ENCODE assay signal across 21 cellular contexts in genomic region chr13:41697578-41697977, GRCh38.
A peak's percentile ranks its signal among the peaks of the same experiment; 100 is the strongest.
DNase-seq lines count a peak whose midpoint lies in the region; ATAC-seq and TF ChIP-seq lines count a peak whose summit lies in the region.
"Had no signal": no experiment of that assay in that cellular context is flagged by ENCODE, and none has a peak within 500 bp of the region (broad histone marks: within the 10 kb centered on the region; RNA-seq: fewer than 3 reads in every experiment).

No MANE protein-coding gene starts in this region.

- peaks cover 3% of the 10 kb centered on the region; the same call in 1 of the 2 replicates for H3K36me3 ChIP-seq in IMR-90 (ENCODE audit: control insufficient read depth, insufficient read depth, low read length)
- peaks cover 8% of the 10 kb centered on the region for H3K36me3 ChIP-seq in endodermal cell (ENCODE audit: control insufficient read depth, insufficient read depth, low read length)
- peaks cover 0 to 16% (median 3%) of the 10 kb centered on the region in 4 donors for H3K36me3 ChIP-seq in stomach
- peaks cover 0 to 11% (median 0%) of the 10 kb centered on the region in 4 donors for H3K36me3 ChIP-seq in sigmoid colon
- H3K36me3 ChIP-seq: SJSA1 had no signal

- POLR2A ChIA-PET in IMR-90 (lab: Charles Lee; ENCODE audit: unreplicated experiment), result no interaction called here

- no peaks in the 10 kb centered on the region for H3K79me1 ChIP-seq in IMR-90 (ENCODE audit: low read depth in 1 of 2, low read length in 2 of 2)

- TF ChIP-seq EP300 in stomach (IDR thresholded peaks at IDR 0.05), result no peak
- no peak for TF ChIP-seq EP300 in sigmoid colon (IDR thresholded peaks at IDR 0.05)

- no peak overlapping the region for H3K4me3 Mint-ChIP-seq in Calu3 (ENCODE audit: low read depth, unreplicated experiment)
- H3K4me3 Mint-ChIP-seq in endodermal cell, result no peak overlapping the region
- H3K4me3 Mint-ChIP-seq in stimulated activated naive B cell treated with anti-CD40 and anti-IgM and Interleukin-4, amounts not matched to agents 10 μg/mL and 1 μg/mL and 100 μg/mL, for 72 hours, result no peak overlapping the region
- H3K4me3 Mint-ChIP-seq: B cell, IgD-negative memory B cell had no signal

- H3K9ac ChIP-seq in IMR-90 (ENCODE audit: low read depth, low read length) (no peak overlapping the region), endodermal cell (ENCODE audit: extremely low read depth, low read length, poor library complexity, severe bottlenecking) (no peak overlapping the region)
- H3K9ac ChIP-seq: KMS-11 had no signal

- H3K9me3 Mint-ChIP-seq in Calu3 (ENCODE audit: low read depth, unreplicated experiment), result no peaks in the 10 kb centered on the region
- no peaks in the 10 kb centered on the region for H3K9me3 Mint-ChIP-seq in endodermal cell
- H3K9me3 Mint-ChIP-seq in stimulated activated naive B cell treated with anti-CD40 and anti-IgM and Interleukin-4, amounts not matched to agents 10 μg/mL and 1 μg/mL and 100 μg/mL, for 72 hours, result no peaks in the 10 kb centered on the region
- H3K9me3 Mint-ChIP-seq: HFFc6, IgD-negative memory B cell had no signal

- H3K4me3 ChIP-seq in IMR-90 (ENCODE audit: insufficient read depth, low read depth, low read length) (no peak overlapping the region), endodermal cell (ENCODE audit: low read length) (no peak overlapping the region), stomach (no peak overlapping the region), sigmoid colon (no peak overlapping the region)
- H3K4me3 ChIP-seq: SJSA1 had no signal

- H3K9me3 ChIP-seq in IMR-90 (ENCODE audit: control insufficient read depth, insufficient read depth, low read length) (no peaks in the 10 kb centered on the region), endodermal cell (ENCODE audit: control insufficient read depth, low read length) (no peaks in the 10 kb centered on the region), stomach (no peaks in the 10 kb centered on the region), sigmoid colon (no peaks in the 10 kb centered on the region)
- H3K9me3 ChIP-seq: SJSA1 had no signal

- H2BK120ac ChIP-seq in IMR-90 (ENCODE audit: low read depth, low read length), result no peak overlapping the region

- no peak for TF ChIP-seq POLR2A in IMR-90 (IDR thresholded peaks at IDR 0.05; ENCODE audit: low read depth, low read length)
- TF ChIP-seq POLR2A in stomach (IDR thresholded peaks at IDR 0.05), result no peak
- no peak for TF ChIP-seq POLR2A in sigmoid colon (IDR thresholded peaks at IDR 0.05)

- H3K27me3 Mint-ChIP-seq in Calu3 (ENCODE audit: unreplicated experiment), result no peaks in the 10 kb centered on the region
- no peaks in the 10 kb centered on the region for H3K27me3 Mint-ChIP-seq in endodermal cell (ENCODE audit: insufficient read depth)
- H3K27me3 Mint-ChIP-seq in stimulated activated naive B cell treated with anti-CD40 and anti-IgM and Interleukin-4, amounts not matched to agents 10 μg/mL and 1 μg/mL and 100 μg/mL, for 72 hours, result no peaks in the 10 kb centered on the region
- H3K27me3 Mint-ChIP-seq: B cell, IgD-negative memory B cell had no signal

- dilution Hi-C loops in IMR-90 (cut with HindIII; ENCODE audit: low sequenced_read_pairs, unreplicated experiment), result no loop called here

- TF ChIP-seq RAD21 in IMR-90 (IDR thresholded peaks at IDR 0.05; ENCODE audit: low read length), result no peak

- CTCF ChIA-PET in Calu3 (lab: Charles Lee) (interaction anchor here (1.2 kb wide), 1 partner anchor 30 kb away, joined by 3 read pairs; no protein-coding TSS in a partner anchor), IMR-90 (lab: Yijun Ruan, JAX) (no interaction called here)

- H4K91ac ChIP-seq in IMR-90 (ENCODE audit: insufficient read depth, low read depth, low read length), result no peak overlapping the region

- no peak overlapping the region for H2AFZ ChIP-seq in IMR-90 (replicated peaks; ENCODE audit: low read length, poor library complexity)

- H2AK5ac ChIP-seq in IMR-90 (ENCODE audit: low read depth, low read length), result no peak overlapping the region

- H2AK9ac ChIP-seq in IMR-90 (replicated peaks; ENCODE audit: low read depth, low read length, poor library complexity), result no peak overlapping the region

- TF ChIP-seq CTCF in Calu3 (IDR thresholded peaks at IDR 0.05; ENCODE audit: unreplicated experiment) (no peak), IMR-90 (conservative IDR thresholded peaks at IDR 0.05; ENCODE audit: low read depth, low read length) (no peak), endodermal cell (conservative IDR thresholded peaks at IDR 0.05) (no peak), stomach (IDR thresholded peaks at IDR 0.05) (no peak), sigmoid colon (IDR thresholded peaks at IDR 0.05) (no peak)

- no peak overlapping the region for H3K56ac ChIP-seq in IMR-90 (ENCODE audit: extremely low read depth, insufficient read depth, low read length)

- H3K27ac Mint-ChIP-seq in Calu3 (ENCODE audit: unreplicated experiment) (peak overlapping the region; percentile 89), endodermal cell (no peak overlapping the region)
- no peak overlapping the region for H3K27ac Mint-ChIP-seq in stimulated activated naive B cell treated with anti-CD40 and anti-IgM and Interleukin-4, amounts not matched to agents 10 μg/mL and 1 μg/mL and 100 μg/mL, for 72 hours
- H3K27ac Mint-ChIP-seq: B cell, IgD-negative memory B cell had no signal

- no peak for ATAC-seq in IMR-90 (ENCODE audit: low read depth)
- ATAC-seq in stimulated activated naive B cell treated with anti-CD40 and anti-IgM and Interleukin-4, amounts not matched to agents 10 μg/mL and 1 μg/mL and 100 μg/mL, for 72 hours (replicated peaks), result no peak

- no peaks in the 10 kb centered on the region for H4K20me1 ChIP-seq in IMR-90 (ENCODE audit: insufficient read depth, low read length)

- H3K4me2 ChIP-seq in IMR-90 (ENCODE audit: low read depth, low read length), result no peak overlapping the region
- H3K4me2 ChIP-seq: KMS-11 had no signal

- no peak overlapping the region for H3K23ac ChIP-seq in IMR-90 (ENCODE audit: low read depth, low read length)

- H2BK15ac ChIP-seq in IMR-90 (ENCODE audit: low read depth, low read length), result no peak overlapping the region

- H3K27ac ChIP-seq in IMR-90 (ENCODE audit: insufficient read depth, low read length) (no peak overlapping the region), endodermal cell (ENCODE audit: low read depth, low read length) (no peak overlapping the region), stomach (peak overlapping the region in 2 of 5 donors; percentile 51 to 75), sigmoid colon (peak overlapping the region in 2 of 4 donors; percentile 8 to 82)
- H3K27ac ChIP-seq: KMS-11 had no signal

- intact Hi-C loops in Calu3 (cut with micrococcal nuclease; ENCODE audit: unreplicated experiment) (no loop called here), IMR-90 (cut with micrococcal nuclease) (no loop called here), stomach (cut with DNase I; ENCODE audit: low total_unique reads) (no loop called here), sigmoid colon (cut with DNase I) (no loop called here)

- peaks cover 9% of the 10 kb centered on the region for H3K4me1 ChIP-seq in IMR-90 (ENCODE audit: control insufficient read depth, insufficient read depth, low read length)
- no peaks in the 10 kb centered on the region for H3K4me1 ChIP-seq in endodermal cell (ENCODE audit: control insufficient read depth, insufficient read depth, low read length)
- peaks cover 8 to 48% (median 23%) of the 10 kb centered on the region in 4 donors for H3K4me1 ChIP-seq in stomach
- H3K4me1 ChIP-seq in sigmoid colon, result peaks cover 0 to 60% (median 47%) of the 10 kb centered on the region in 4 donors

- no peak overlapping the region for H4K8ac ChIP-seq in IMR-90 (ENCODE audit: low read depth in 2 of 2, low read length in 2 of 2)

- WGBS in IMR-90 (ENCODE audit: extremely low coverage in 2 of 2, insufficient read length in 1 of 2), 2 experiments, result 67 to 100% methylated on average over 1 of the region's 6 CpGs
- 91 to 95% methylated on average over 3 to 6 of the region's 6 CpGs for WGBS in endodermal cell (ENCODE audit: insufficient coverage in 1 of 2, insufficient read length in 1 of 2), 2 experiments
- 93 to 97% (median 96%) methylated on average over 6 of the region's 6 CpGs for WGBS in stomach, 5 donors
- 97 to 99% methylated on average over 6 of the region's 6 CpGs for WGBS in sigmoid colon, 2 donors

- H2BK5ac ChIP-seq in IMR-90 (ENCODE audit: low read depth, low read length, poor library complexity, severe bottlenecking), result peak overlapping the region; percentile 57

- no peak overlapping the region for H2BK20ac ChIP-seq in IMR-90 (ENCODE audit: low read depth, low read length)

- H3K36me3 Mint-ChIP-seq in Calu3 (ENCODE audit: insufficient read depth, unreplicated experiment) (peaks cover 11% of the 10 kb centered on the region), endodermal cell (ENCODE audit: low read depth) (peaks cover 10% of the 10 kb centered on the region)
- peaks cover 24 to 36% of the 10 kb centered on the region in 2 donors for H3K36me3 Mint-ChIP-seq in stimulated activated naive B cell treated with anti-CD40 and anti-IgM and Interleukin-4, amounts not matched to agents 10 μg/mL and 1 μg/mL and 100 μg/mL, for 72 hours

- in situ Hi-C loops in IMR-90 (cut with MboI; ENCODE audit: low sequenced_read_pairs), result no loop called here

- H3K4ac ChIP-seq in IMR-90 (ENCODE audit: low read depth, low read length), result no peak overlapping the region

- H3K27me3 ChIP-seq in IMR-90 (ENCODE audit: control insufficient read depth, insufficient read depth, low read length) (no peaks in the 10 kb centered on the region), endodermal cell (ENCODE audit: control insufficient read depth, insufficient read depth, low read length, poor library complexity, severe bottlenecking) (no peaks in the 10 kb centered on the region), stomach (no peaks in the 10 kb centered on the region), sigmoid colon (no peaks in the 10 kb centered on the region)
- H3K27me3 ChIP-seq: SJSA1 had no signal

- no peak overlapping the region for H3K18ac ChIP-seq in IMR-90 (ENCODE audit: low read depth, low read length)

- no peak for DNase-seq in Calu3
- DNase-seq in IMR-90, result no peak
- DNase-seq in endodermal cell, result peak; percentile 65
- DNase-seq in stomach, result no peak
- no peak for DNase-seq in stimulated activated naive B cell treated with anti-CD40 and anti-IgM and Interleukin-4, amounts not matched to agents 10 μg/mL and 1 μg/mL and 100 μg/mL, for 72 hours
- no peak for DNase-seq in ecto neural progenitor cell (ENCODE audit: low spot score)
- no peak for DNase-seq in sigmoid colon
- DNase-seq: H7; HFFc6; MM.1S; NCI-H2029; NCI-H446; NCI-H526; NCI-H82; NK-92 treated with Interleukin-12 subunit alpha and Interleukin-12 subunit beta, amount 100 ng/mL, for 24 hours; Right ventricle myocardium superior; RPMI8226 had no signal

- H3K14ac ChIP-seq in IMR-90 (replicated peaks; ENCODE audit: low read depth, low read length), result no peak overlapping the region

- peaks cover 2% of the 10 kb centered on the region; the same call in 1 of the 2 replicates for H3K9me1 ChIP-seq in IMR-90 (ENCODE audit: insufficient read depth, low read length)

- H4K5ac ChIP-seq in IMR-90 (ENCODE audit: low read depth, low read length), result no peak overlapping the region

- BruUV-seq in Calu3 (replicated peaks; lab: Mats Ljungman, UMichigan) (no TSS peak), IMR-90 (replicated peaks; lab: Mats Ljungman, UMichigan) (no TSS peak)

- H3K4me1 Mint-ChIP-seq in Calu3 (ENCODE audit: low read depth, unreplicated experiment) (peaks cover 42% of the 10 kb centered on the region), endodermal cell (peaks cover 21% of the 10 kb centered on the region)
- peaks cover 7 to 16% of the 10 kb centered on the region in 2 donors for H3K4me1 Mint-ChIP-seq in stimulated activated naive B cell treated with anti-CD40 and anti-IgM and Interleukin-4, amounts not matched to agents 10 μg/mL and 1 μg/mL and 100 μg/mL, for 72 hours
